ENCODE assay signal across 29 cellular contexts in the genomic region with DNA sequence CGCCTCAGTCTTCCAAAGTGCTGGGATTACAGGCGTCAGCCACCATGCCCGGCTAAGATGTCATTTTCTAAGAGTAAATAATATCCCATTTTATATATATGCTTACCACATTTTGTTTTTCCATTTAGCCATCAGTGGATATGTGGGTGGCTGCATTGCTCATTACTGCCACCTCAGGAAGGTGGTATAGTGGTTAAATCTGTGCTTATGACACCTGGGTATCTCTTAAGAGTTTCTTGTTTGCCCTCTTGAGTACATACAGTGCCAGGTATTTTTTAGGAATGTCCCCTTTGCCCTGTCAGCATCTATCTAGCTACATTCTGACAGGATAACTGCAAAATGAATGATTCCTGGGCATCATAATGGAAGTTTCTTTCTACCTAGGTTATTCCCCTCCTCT.
"Had no signal": no experiment of that assay in that cellular context is flagged by ENCODE, and none has a peak within 500 bp of the region (broad histone marks: within the 10 kb centered on the region; RNA-seq: fewer than 3 reads in every experiment).

No MANE protein-coding gene starts in this region.

- H3K4me1 ChIP-seq: left lung, prostate gland, stomach, suprapubic skin, tibial artery, upper lobe of right lung, uterus had no signal

- H3K4me1 Mint-ChIP-seq: immature natural killer cell; memory B cell; stimulated activated memory B cell treated with anti-CD40 and anti-IgM and Interleukin-4, amounts not matched to agents 10 μg/mL and 1 μg/mL and 100 μg/mL, for 72 hours had no signal

- H3K36me3 ChIP-seq: uterus had no signal

- FAIRE-seq: islet of Langerhans, kidney had no signal

- H3K4me3 Mint-ChIP-seq: immature natural killer cell; memory B cell; naive thymus-derived CD4-positive, alpha-beta T cell; natural killer cell treated with Interleukin-12 subunit alpha and Interleukin-12 subunit beta and Interleukin-15 and Interleukin-18, amount 100 ng/mL, for 72 hours; stimulated activated memory B cell treated with anti-CD40 and anti-IgM and Interleukin-4, amounts not matched to agents 10 μg/mL and 1 μg/mL and 100 μg/mL, for 72 hours had no signal

- H3K27me3 Mint-ChIP-seq: memory B cell; naive thymus-derived CD4-positive, alpha-beta T cell; natural killer cell treated with Interleukin-12 subunit alpha and Interleukin-12 subunit beta and Interleukin-15 and Interleukin-18, amount 100 ng/mL, for 72 hours; stimulated activated memory B cell treated with anti-CD40 and anti-IgM and Interleukin-4, amounts not matched to agents 10 μg/mL and 1 μg/mL and 100 μg/mL, for 72 hours had no signal

- ATAC-seq: left colon; left lung; mucosa of descending colon; naive thymus-derived CD4-positive, alpha-beta T cell; natural killer cell treated with Interleukin-12 subunit alpha and Interleukin-12 subunit beta and Interleukin-15 and Interleukin-18, amount 100 ng/mL, for 72 hours; right cardiac atrium; sciatic nerve; stimulated activated memory B cell treated with anti-CD40 and anti-IgM and Interleukin-4, amounts not matched to agents 10 μg/mL and 1 μg/mL and 100 μg/mL, for 72 hours; stimulated activated naive CD8-positive, alpha-beta T cell treated with anti-CD3 and anti-CD28 coated beads, Interleukin-15, Interleukin-2, amounts not matched to agents 100 U/mL and 50 U/mL, for 24 hours; upper lobe of right lung had no signal

- H3K27ac Mint-ChIP-seq: immature natural killer cell; memory B cell; naive thymus-derived CD4-positive, alpha-beta T cell; natural killer cell treated with Interleukin-12 subunit alpha and Interleukin-12 subunit beta and Interleukin-15 and Interleukin-18, amount 100 ng/mL, for 72 hours; stimulated activated memory B cell treated with anti-CD40 and anti-IgM and Interleukin-4, amounts not matched to agents 10 μg/mL and 1 μg/mL and 100 μg/mL, for 72 hours had no signal

- DNase-seq: hypothalamus; immature natural killer cell; kidney; left colon; left lung; midbrain; mucosa of descending colon; naive thymus-derived CD4-positive, alpha-beta T cell; ovary; retina; right cardiac atrium; stimulated activated CD4-positive, alpha-beta T cell treated with anti-CD3 and anti-CD28 coated beads, Interleukin-4, amount 100 ng/mL, for 4 hours; stimulated activated CD8-positive, alpha-beta memory T cell treated with anti-CD3 and anti-CD28 coated beads, Interleukin-4, amount 100 ng/mL, for 48 hours; stimulated activated naive CD8-positive, alpha-beta T cell treated with anti-CD3 and anti-CD28 coated beads, Interleukin-15, Interleukin-2, amounts not matched to agents 100 U/mL and 50 U/mL, for 24 hours; stomach; tibial artery; trophoblast cell; upper lobe of right lung; uterus had no signal

- H3K27ac ChIP-seq: left lung, ovary, prostate gland, skin epidermis, stomach, suprapubic skin, thoracic aorta, tibial artery, upper lobe of right lung, uterus had no signal

- H3K4me3 ChIP-seq: left lung, lung, mucosa of descending colon, ovary, prostate gland, skin epidermis, stomach, suprapubic skin, thoracic aorta, tibial artery, upper lobe of right lung, uterus had no signal

- H3K27me3 ChIP-seq: left lung, ovary, stomach, suprapubic skin, tibial artery, upper lobe of right lung, uterus had no signal
